Comparison of ENCODE assay signal across 8 cellular contexts in the genomic region with DNA sequence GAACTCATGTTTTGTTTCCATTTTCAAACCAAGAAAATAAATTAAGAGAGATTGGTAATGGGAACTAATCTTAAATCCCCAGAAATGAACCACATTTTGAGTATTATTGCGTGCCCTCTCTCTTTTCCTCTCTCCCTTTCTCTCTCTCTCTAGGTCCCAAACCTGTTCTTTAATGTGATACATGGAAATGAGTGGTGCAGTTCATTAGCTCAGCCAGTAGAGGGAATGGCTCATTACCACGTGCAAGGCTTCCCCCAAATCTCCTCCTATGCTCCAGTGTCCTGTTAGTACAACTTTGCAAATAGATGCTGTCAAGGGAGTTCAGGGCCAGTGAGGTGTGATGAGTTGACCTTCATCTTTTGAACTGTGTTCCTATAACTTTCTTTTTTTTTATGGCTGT.
DNase-seq lines count a peak whose midpoint lies in the region; ATAC-seq and TF ChIP-seq lines count a peak whose summit lies in the region.

No MANE protein-coding gene starts in this region.

- H3K9ac ChIP-seq in neuronal stem cell (ENCODE audit: low read depth, low read length, poor library complexity), result no peak overlapping the region

- H3K27me3 Mint-ChIP-seq in memory B cell, result no peaks in the 10 kb centered on the region

- no peak overlapping the region for H3K18ac ChIP-seq in neuronal stem cell (ENCODE audit: low read length)

- WGBS in neuronal stem cell (ENCODE audit: extremely low coverage in 2 of 2, insufficient read length in 2 of 2, insufficient replicate concordance in 1 of 2), 2 donors, result no CpG with 5 or more reads among the region's 2 CpGs

- no peak overlapping the region for H2AK5ac ChIP-seq in neuronal stem cell (ENCODE audit: low read depth, low read length)

- no peaks in the 10 kb centered on the region for H3K36me3 ChIP-seq in brain microvascular endothelial cell (replicated peaks)
- H3K36me3 ChIP-seq in neuronal stem cell (replicated peaks in 1 of 2; ENCODE audit: control insufficient read depth in 2 of 2, insufficient read depth in 2 of 2, low read length in 2 of 2), result no peaks in the 10 kb centered on the region

- peaks cover 0 to 4% of the 10 kb centered on the region in 2 donors for H3K9me3 ChIP-seq in neuronal stem cell (replicated peaks in 1 of 2; ENCODE audit: control insufficient read depth in 2 of 2, insufficient read depth in 1 of 2, low read depth in 1 of 2, low read length in 2 of 2)

- peak; percentile 92 for ATAC-seq in HG02798 (IDR thresholded peaks at IDR 0.05; ENCODE audit: poor library complexity, unreplicated experiment)
- peak; percentile 57 for ATAC-seq in memory B cell (ENCODE audit: low read depth)

- H2BK15ac ChIP-seq in neuronal stem cell (ENCODE audit: low read length), result no peak overlapping the region

- no peaks in the 10 kb centered on the region for H3K36me3 Mint-ChIP-seq in memory B cell

- no peaks in the 10 kb centered on the region for H3K9me3 Mint-ChIP-seq in memory B cell

- H2BK12ac ChIP-seq in neuronal stem cell (ENCODE audit: low read length), result no peak overlapping the region

- DNase-seq in ACHN (peak; percentile 31), NCI-H526 (lab: John Stamatoyannopoulos, UW) (peak; percentile 36 to 63), brain microvascular endothelial cell (no peak), memory B cell (ENCODE audit: low spot score in 2 of 2) (no peak), neuronal stem cell (ENCODE audit: low spot score) (no peak), germinal center (ENCODE audit: low spot score) (no peak)

- TF ChIP-seq CTCF in GM12872 (IDR thresholded peaks at IDR 0.05; ENCODE audit: insufficient read depth, low read depth, low read length) (peak; percentile 73), brain microvascular endothelial cell (IDR thresholded peaks at IDR 0.05; ENCODE audit: low read depth, low read length, missing control alignments) (peak; percentile 14)

- no peaks in the 10 kb centered on the region for H3K79me1 ChIP-seq in neuronal stem cell (ENCODE audit: low read depth, low read length)

- H3K4me1 Mint-ChIP-seq in memory B cell, result no peaks in the 10 kb centered on the region

- H3K4ac ChIP-seq in neuronal stem cell (ENCODE audit: low read length), result no peak overlapping the region

- no peak overlapping the region for H4K8ac ChIP-seq in neuronal stem cell (ENCODE audit: low read depth, low read length)

- H2BK5ac ChIP-seq in neuronal stem cell (ENCODE audit: low read length), result no peak overlapping the region

- in situ Hi-C loops in ACHN (cut with HindIII; ENCODE audit: low pct_ligation_motif_present, low pct_unique_long_range_greater_than_20kb, low sequenced_read_pairs) (no loop called here), brain microvascular endothelial cell (cut with HindIII; ENCODE audit: low pct_ligation_motif_present, low sequenced_read_pairs) (no loop called here)

- no peak overlapping the region for H2AFZ ChIP-seq in neuronal stem cell (ENCODE audit: low read length)

- H3K27me3 ChIP-seq in brain microvascular endothelial cell (replicated peaks), result no peaks in the 10 kb centered on the region
- no peaks in the 10 kb centered on the region for H3K27me3 ChIP-seq in neuronal stem cell (ENCODE audit: control insufficient read depth in 3 of 3, insufficient read depth in 3 of 3, low read depth in 1 of 3, low read length in 3 of 3)

- H3K4me3 ChIP-seq in brain microvascular endothelial cell (ENCODE audit: low read depth, low read length), result no peak overlapping the region
- H3K4me3 ChIP-seq in neuronal stem cell (ENCODE audit: low read length in 2 of 2), result no peak overlapping the region

- H3K27ac ChIP-seq in brain microvascular endothelial cell (no peak overlapping the region), neuronal stem cell (replicated peaks; ENCODE audit: low read length) (no peak overlapping the region)

- H3K14ac ChIP-seq in neuronal stem cell (ENCODE audit: low read length), result no peak overlapping the region

- H3K4me2 ChIP-seq in neuronal stem cell (ENCODE audit: insufficient read depth, low read length, poor library complexity, severe bottlenecking), result no peak overlapping the region

- no peak overlapping the region for H3K23ac ChIP-seq in neuronal stem cell (ENCODE audit: low read depth, low read length, poor library complexity)

- no peaks in the 10 kb centered on the region for H3K4me1 ChIP-seq in neuronal stem cell (ENCODE audit: control insufficient read depth in 2 of 2, insufficient read depth in 1 of 2, low read depth in 1 of 2, low read length in 2 of 2)

- no peak overlapping the region for H3K27ac Mint-ChIP-seq in memory B cell

- H3K4me3 Mint-ChIP-seq in memory B cell, result no peak overlapping the region

- no peak overlapping the region for H4K91ac ChIP-seq in neuronal stem cell (ENCODE audit: low read depth, low read length, poor library complexity)

- H2BK120ac ChIP-seq in neuronal stem cell (ENCODE audit: low read depth, low read length), result no peak overlapping the region

Comparison
In these comparisons a context has a peak if more than half of its experiments do, and no peak if none do; other contexts are left out.
1. DNase-seq: peak in ACHN (single experiment) and NCI-H526 (2 of 2); none in brain microvascular endothelial cell (single experiment), memory B cell (0 of 2), neuronal stem cell (single experiment) and germinal center (single experiment).